ENCODE assay signal across 20 cellular contexts in genomic region chr9:99235069-99235468, GRCh38.
"Had no signal": no experiment of that assay in that cellular context is flagged by ENCODE, and none has a peak within 500 bp of the region (broad histone marks: within the 10 kb centered on the region; RNA-seq: fewer than 3 reads in every experiment).

No MANE protein-coding gene starts in this region.

- H3K9me3 Mint-ChIP-seq: activated CD4-positive, alpha-beta memory T cell treated with anti-CD3 and anti-CD28 coated beads, Interleukin-2, amount 10 ng/mL, durations not matched to agents 7 days and 5 days; activated naive CD4-positive, alpha-beta T cell treated with anti-CD3 and anti-CD28 coated beads for 36 hours; endodermal cell; neural progenitor cell had no signal

- H3K4me2 ChIP-seq: neural progenitor cell had no signal

- H3K27me3 Mint-ChIP-seq: activated CD4-positive, alpha-beta memory T cell treated with anti-CD3 and anti-CD28 coated beads, Interleukin-2, amount 10 ng/mL, durations not matched to agents 7 days and 5 days; activated CD8-positive, alpha-beta memory T cell treated with anti-CD3 and anti-CD28 coated beads, Interleukin-2, amount 10 ng/mL, durations not matched to agents 7 days and 5 days; progenitor cell of endocrine pancreas had no signal

- DNase-seq: activated CD4-positive, alpha-beta memory T cell treated with anti-CD3 and anti-CD28 coated beads, Interleukin-2, amount 10 ng/mL, durations not matched to agents 7 days and 5 days; activated CD4-positive, alpha-beta T cell treated with anti-CD3 and anti-CD28 coated beads for 48 hours; activated CD4-positive, CD25-positive, alpha-beta regulatory T cell; activated CD8-positive, alpha-beta memory T cell treated with anti-CD3 and anti-CD28 coated beads, Interleukin-2, amount 10 ng/mL, durations not matched to agents 7 days and 5 days; activated naive CD4-positive, alpha-beta T cell treated with anti-CD3 and anti-CD28 coated beads for 36 hours; activated T-cell treated with anti-CD3 and anti-CD28 coated beads, Interleukin-2, amount 50 U/mL, for 1 hour; aorta; brain microvascular endothelial cell; central memory CD4-positive, alpha-beta T cell; dorsolateral prefrontal cortex; endodermal cell; foreskin keratinocyte; left ventricle myocardium superior; T-helper 9 cell; thyroid gland had no signal

- H3K36me3 ChIP-seq: neural progenitor cell had no signal

- H3K27me3 ChIP-seq: brain microvascular endothelial cell, dorsolateral prefrontal cortex, foreskin keratinocyte, neural progenitor cell, thyroid gland had no signal

- H3K4me1 Mint-ChIP-seq: neural progenitor cell had no signal

- H3K4me1 ChIP-seq: foreskin keratinocyte, thyroid gland had no signal

- H3K27ac Mint-ChIP-seq: activated CD4-positive, alpha-beta memory T cell treated with anti-CD3 and anti-CD28 coated beads, Interleukin-2, amount 10 ng/mL, durations not matched to agents 7 days and 5 days; activated CD8-positive, alpha-beta memory T cell treated with anti-CD3 and anti-CD28 coated beads, Interleukin-2, amount 10 ng/mL, durations not matched to agents 7 days and 5 days; activated naive CD4-positive, alpha-beta T cell treated with anti-CD3 and anti-CD28 coated beads for 36 hours; endodermal cell; neural progenitor cell; progenitor cell of endocrine pancreas had no signal

- H3K9ac ChIP-seq: neural progenitor cell had no signal

- ATAC-seq: foreskin keratinocyte had no signal

- H3K27ac ChIP-seq: brain microvascular endothelial cell, dorsolateral prefrontal cortex, epithelial cell of prostate, foreskin keratinocyte, neural progenitor cell, skin epidermis, thyroid gland had no signal

- FAIRE-seq: colon had no signal

- H2AFZ ChIP-seq: neural progenitor cell had no signal

- H3K4me3 Mint-ChIP-seq: activated CD4-positive, alpha-beta memory T cell treated with anti-CD3 and anti-CD28 coated beads, Interleukin-2, amount 10 ng/mL, durations not matched to agents 7 days and 5 days; activated CD8-positive, alpha-beta memory T cell treated with anti-CD3 and anti-CD28 coated beads, Interleukin-2, amount 10 ng/mL, durations not matched to agents 7 days and 5 days; activated naive CD4-positive, alpha-beta T cell treated with anti-CD3 and anti-CD28 coated beads for 36 hours; endodermal cell; neural progenitor cell had no signal

- H3K9me3 ChIP-seq: thyroid gland had no signal

- H3K4me3 ChIP-seq: dorsolateral prefrontal cortex, neural progenitor cell, skin epidermis, thyroid gland had no signal
